33 cellular contexts compared by ENCODE assay signal in genomic region chr10:96367470-96367869, GRCh38. TPM values are rescaled to one million over a fixed set of nuclear protein-coding genes. Genes with fewer than 3 reads are reported as not detected.
"Had no signal": no experiment of that assay in that cellular context is flagged by ENCODE, and none has a peak within 500 bp of the region (broad histone marks: within the 10 kb centered on the region; RNA-seq: fewer than 3 reads in every experiment).

No MANE protein-coding gene starts in this region.

- ATAC-seq: activated CD8-positive, alpha-beta memory T cell treated with anti-CD3 and anti-CD28 coated beads, Interleukin-2, amount 10 ng/mL, durations not matched to agents 7 days and 5 days; activated naive CD8-positive, alpha-beta T cell treated with anti-CD3 and anti-CD28 coated beads, Interleukin-2, amount 50 U/mL, for 24 hours had no signal

- H3K36me3 ChIP-seq: WERI-Rb-1 had no signal

- H3K27ac ChIP-seq: KMS-11, WERI-Rb-1 had no signal

- H3K4me2 ChIP-seq: KMS-11 had no signal

- DNase-seq: activated CD4-positive, alpha-beta memory T cell treated with anti-CD3 and anti-CD28 coated beads, Interleukin-2, amount 10 ng/mL, durations not matched to agents 7 days and 5 days; activated CD4-positive, alpha-beta T cell treated with anti-CD3 and anti-CD28 coated beads for 1 hour; activated CD4-positive, alpha-beta T cell treated with anti-CD3 and anti-CD28 coated beads for 48 hours; activated CD4-positive, CD25-positive, alpha-beta regulatory T cell; activated CD8-positive, alpha-beta memory T cell treated with anti-CD3 and anti-CD28 coated beads for 24 hours; activated CD8-positive, alpha-beta memory T cell treated with anti-CD3 and anti-CD28 coated beads, Interleukin-2, amount 10 ng/mL, durations not matched to agents 7 days and 5 days; activated CD8-positive, alpha-beta memory T cell treated with anti-CD3 and anti-CD28 coated beads, Interleukin-2, amount 50 U/mL, for 48 hours; activated effector memory CD4-positive, alpha-beta T cell treated with Interleukin-2 at 50 U/mL for 16 hours; activated naive CD4-positive, alpha-beta T cell treated with anti-CD3 and anti-CD28 coated beads, Interleukin-2, amount 10 ng/mL, durations not matched to agents 7 days and 5 days; activated naive CD8-positive, alpha-beta T cell treated with anti-CD3 and anti-CD28 coated beads, Interleukin-2, amount 50 U/mL, for 24 hours; activated T-cell treated with anti-CD3 and anti-CD28 coated beads, Interleukin-2, amount 50 U/mL, for 48 hours; anterior cingulate cortex; MM.1S; MV-4-11; NCI-H1092; NCI-H1436 treated with DMSO at 0.1 percent for 48 hours; NCI-H1694 treated with DMSO at 0.1 percent for 48 hours; NCI-H2029; NCI-H345; NCI-H524 treated with DMSO at 0.1 percent for 48 hours; NK-92 treated with Interleukin-12 subunit alpha and Interleukin-12 subunit beta, amount 100 ng/mL, for 24 hours; SIG-M5; SW 1271; T-helper 1 cell; T-helper 2 cell; T-helper 9 cell; WERI-Rb-1 had no signal

RNA-seq across cellular contexts. Expression of gene OPALIN, which starts 8.7 kb away (rescaled TPM):
- total RNA-seq: activated CD4-positive, alpha-beta memory T cell treated with anti-CD3 and anti-CD28 coated beads, Interleukin-2, amount 10 ng/mL, durations not matched to agents 7 days and 5 days; activated CD8-positive, alpha-beta memory T cell treated with anti-CD3 and anti-CD28 coated beads, Interleukin-2, amount 10 ng/mL, durations not matched to agents 7 days and 5 days; bronchial epithelial cell; LHCN-M2; NCI-H460; OCI-LY7; SK-MEL-5 had no signal
